ENCODE assay signal across 23 cellular contexts in genomic region chr3:39762537-39762936, GRCh38.
"Had no signal": no experiment of that assay in that cellular context is flagged by ENCODE, and none has a peak within 500 bp of the region (broad histone marks: within the 10 kb centered on the region; RNA-seq: fewer than 3 reads in every experiment).

No MANE protein-coding gene starts in this region.

- H3K27ac ChIP-seq: SJSA1, SK-N-MC had no signal

- H3K27me3 ChIP-seq: MG63, SJSA1 had no signal

- H3K36me3 ChIP-seq: MG63, SJSA1 had no signal

- H3K9me3 ChIP-seq: MG63, SJSA1 had no signal

- H3K4me1 ChIP-seq: SJSA1 had no signal

- DNase-seq: Karpas-422; KG1; MG63; NCI-H1092; NCI-H1105 treated with DMSO at 0.1 percent for 48 hours; NCI-H1417 treated with DMSO at 0.1 percent for 48 hours; NCI-H146; NCI-H1694 treated with DMSO at 0.1 percent for 48 hours; NCI-H1930; NCI-H2081 treated with DMSO at 0.1 percent for 48 hours; NCI-H2171; NCI-H226; NCI-H446; NCI-H510A; NCI-H524 treated with DMSO at 0.1 percent for 48 hours; NCI-H69; NCI-H774; NK-92 treated with Interleukin-12 subunit alpha and Interleukin-12 subunit beta, amount 100 ng/mL, for 24 hours; Right ventricle myocardium superior; RPMI8226; SIG-M5 had no signal

- H3K4me3 ChIP-seq: MG63, SJSA1, SK-N-MC had no signal
